17 cellular contexts compared by ENCODE assay signal in the genomic region with DNA sequence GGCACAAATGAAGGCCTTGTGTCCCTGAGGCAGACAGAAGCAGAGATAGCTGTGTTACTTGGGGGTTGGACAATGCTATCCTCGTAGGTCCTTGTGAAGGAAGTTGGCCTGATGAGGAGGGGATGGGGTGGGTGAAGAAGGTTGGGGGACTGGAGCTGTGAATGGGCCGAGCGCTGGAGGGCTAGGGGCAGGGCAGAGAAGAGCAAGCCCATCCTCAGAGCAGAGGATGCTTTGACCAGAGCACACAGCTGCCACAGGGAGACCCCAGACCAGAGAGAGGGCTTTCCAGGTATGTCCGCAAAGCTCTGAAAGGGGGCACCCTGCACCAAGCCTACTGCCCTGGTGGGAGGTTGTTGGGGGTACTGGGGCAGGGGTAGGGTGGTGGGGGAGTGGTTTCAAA. TPM values are rescaled to one million over a fixed set of nuclear protein-coding genes. Genes with fewer than 3 reads are reported as not detected.
"Had no signal": no experiment of that assay in that cellular context is flagged by ENCODE, and none has a peak within 500 bp of the region (broad histone marks: within the 10 kb centered on the region; RNA-seq: fewer than 3 reads in every experiment).

No MANE protein-coding gene starts in this region.

- H3K27me3 Mint-ChIP-seq: activated CD4-positive, alpha-beta T cell treated with anti-CD3 and anti-CD28 coated beads for 36 hours had no signal

- H3K4me3 ChIP-seq: adrenal gland, coronary artery, ovary, thyroid gland had no signal

- H3K9me3 ChIP-seq: adrenal gland, ovary, thyroid gland had no signal

- H3K36me3 ChIP-seq: adrenal gland, ovary, thyroid gland, WERI-Rb-1 had no signal

- H3K4me3 Mint-ChIP-seq: activated CD4-positive, alpha-beta T cell treated with anti-CD3 and anti-CD28 coated beads for 36 hours; activated T-cell treated with anti-CD3 and anti-CD28 coated beads, Interleukin-2, amount 50 U/mL, for 4 hours; nephron had no signal

- DNase-seq: activated T-cell treated with anti-CD3 and anti-CD28 coated beads, Interleukin-2, amount 50 U/mL, for 4 hours; caudate nucleus; effector CD8-positive, alpha-beta T cell; foreskin melanocyte; head of caudate nucleus; SIG-M5; stimulated activated CD4-positive, alpha-beta T cell treated with anti-CD3 and anti-CD28 coated beads, Interleukin-4, amount 100 ng/mL, for 4 hours; T-helper 9 cell; thyroid gland; WERI-Rb-1 had no signal

- H3K27me3 ChIP-seq: adrenal gland, ovary, thyroid gland had no signal

- H3K9me3 Mint-ChIP-seq: activated T-cell treated with anti-CD3 and anti-CD28 coated beads, Interleukin-2, amount 50 U/mL, for 4 hours; nephron had no signal

- H3K27ac Mint-ChIP-seq: activated CD4-positive, alpha-beta T cell treated with anti-CD3 and anti-CD28 coated beads for 36 hours had no signal

- H3K27ac ChIP-seq: ovary, thyroid gland, WERI-Rb-1 had no signal

- ATAC-seq: activated T-cell treated with anti-CD3 and anti-CD28 coated beads, Interleukin-2, amount 50 U/mL, for 4 hours had no signal

RNA-seq across cellular contexts. Expression of a gene that starts 9.2 kb away (rescaled TPM):
- total RNA-seq: activated CD4-positive, alpha-beta T cell treated with anti-CD3 and anti-CD28 coated beads for 36 hours; activated T-cell treated with anti-CD3 and anti-CD28 coated beads, Interleukin-2, amount 50 U/mL, for 4 hours; adrenal gland; lung microvascular endothelial cell; ovary; skeletal muscle tissue; thyroid gland had no signal
- polyA plus RNA-seq: adrenal gland, ovary had no signal
